17 cellular contexts compared by ENCODE assay signal in genomic region chr5:74098456-74098855, GRCh38.
DNase-seq lines count a peak whose midpoint lies in the region; ATAC-seq and TF ChIP-seq lines count a peak whose summit lies in the region.
"Had no signal": no experiment of that assay in that cellular context is flagged by ENCODE, and none has a peak within 500 bp of the region (broad histone marks: within the 10 kb centered on the region; RNA-seq: fewer than 3 reads in every experiment).

No MANE protein-coding gene starts in this region.

- peaks cover 9% of the 10 kb centered on the region for H3F3A ChIP-seq in Loucy (ENCODE audit: low read depth)

- H3K27me3 ChIP-seq in Loucy (ENCODE audit: insufficient read depth, low read length, poor library complexity, severe bottlenecking), result no peaks in the 10 kb centered on the region
- H3K27me3 ChIP-seq: BLaER1 had no signal

- peak overlapping the region; percentile 37 for H3K9ac ChIP-seq in Loucy (ENCODE audit: low read depth, low read length, poor library complexity, severe bottlenecking)
- H3K9ac ChIP-seq: BLaER1 had no signal

- no peaks in the 10 kb centered on the region for H3K27me3 Mint-ChIP-seq in nephron (ENCODE audit: low read depth)
- H3K27me3 Mint-ChIP-seq: CD4-positive, CD25-positive, alpha-beta regulatory T cell had no signal

- no peak overlapping the region for H3K27ac ChIP-seq in coronary artery
- H3K27ac ChIP-seq: BLaER1, C4-2B had no signal

- peaks cover 27% of the 10 kb centered on the region for H3K4me1 Mint-ChIP-seq in nephron
- H3K4me1 Mint-ChIP-seq: B cell; CD4-positive, CD25-positive, alpha-beta regulatory T cell had no signal

- H3K4me3 ChIP-seq in Loucy (ENCODE audit: low read length, poor library complexity, severe bottlenecking), result peak overlapping the region; percentile 33
- no peak overlapping the region for H3K4me3 ChIP-seq in coronary artery
- H3K4me3 ChIP-seq: BLaER1, HAP-1 had no signal

- TF ChIP-seq CTCF in Loucy (conservative IDR thresholded peaks at IDR 0.05; ENCODE audit: low read length) (no peak), nephron (IDR thresholded peaks at IDR 0.05; ENCODE audit: unreplicated experiment in 3 of 3) (no peak), coronary artery (IDR thresholded peaks at IDR 0.05) (no peak)

- H3K4me3 Mint-ChIP-seq in nephron, result no peak overlapping the region
- H3K4me3 Mint-ChIP-seq: B cell; CD4-positive, CD25-positive, alpha-beta regulatory T cell; CD8-positive, alpha-beta T cell; HFFc6 had no signal

- ATAC-seq in stimulated activated naive CD8-positive, alpha-beta T cell treated with anti-CD3 and anti-CD28 coated beads, Interleukin-15, Interleukin-2, amounts not matched to agents 100 U/mL and 50 U/mL, for 24 hours, result no peak
- ATAC-seq: CD8-positive, alpha-beta T cell had no signal

- no peaks in the 10 kb centered on the region for H3K36me3 ChIP-seq in Loucy (ENCODE audit: insufficient read depth, low read length)
- H3K36me3 ChIP-seq: BLaER1, HAP-1 had no signal

- no peaks in the 10 kb centered on the region for H3K79me2 ChIP-seq in Loucy (ENCODE audit: insufficient read depth, low read length)

- H2AFZ ChIP-seq in Loucy (ENCODE audit: low read length), result peak overlapping the region; percentile 26

- DNase-seq in dermis blood vessel endothelial cell (peak; percentile 49), coronary artery (ENCODE audit: low spot score) (no peak), HT-29 (ENCODE audit: low spot score) (no peak)
- no peak for DNase-seq in stimulated activated naive CD8-positive, alpha-beta T cell treated with anti-CD3 and anti-CD28 coated beads, Interleukin-15, Interleukin-2, amounts not matched to agents 100 U/mL and 50 U/mL, for 24 hours
- DNase-seq: Caco-2; CD4-positive, CD25-positive, alpha-beta regulatory T cell; CD8-positive, alpha-beta T cell; DMS153; DND-41; GOT3; HFFc6 had no signal

- peaks cover 70% of the 10 kb centered on the region for H3K4me1 ChIP-seq in Loucy (ENCODE audit: insufficient read depth, low read length, poor library complexity, severe bottlenecking)
- H3K4me1 ChIP-seq: HAP-1 had no signal

- peak overlapping the region; percentile 62 to 94 (median 85) for H3K27ac Mint-ChIP-seq in nephron
- H3K27ac Mint-ChIP-seq: B cell; CD4-positive, CD25-positive, alpha-beta regulatory T cell; CD8-positive, alpha-beta T cell; HFFc6 had no signal

- no peaks in the 10 kb centered on the region for H4K20me1 ChIP-seq in Loucy (ENCODE audit: insufficient read depth, low read length, poor library complexity, severe bottlenecking)
- H4K20me1 ChIP-seq: BLaER1 had no signal

- peaks cover 1% of the 10 kb centered on the region for H3K9me3 Mint-ChIP-seq in nephron

- no peaks in the 10 kb centered on the region for H3K36me3 Mint-ChIP-seq in nephron (ENCODE audit: low read depth)
- H3K36me3 Mint-ChIP-seq: CD4-positive, CD25-positive, alpha-beta regulatory T cell; CD8-positive, alpha-beta T cell had no signal

- H3K9me3 ChIP-seq in Loucy (ENCODE audit: insufficient read depth, low read depth, low read length), result 0 out of 2 replicates have a peak, but pooled peaks cover 4% of the 10 kb centered on the region
- H3K9me3 ChIP-seq: BLaER1 had no signal

- peak overlapping the region; percentile 56 for H3K4me2 ChIP-seq in Loucy (ENCODE audit: low read depth, low read length, poor library complexity, severe bottlenecking)
- H3K4me2 ChIP-seq: BLaER1 had no signal

- H3K9me2 ChIP-seq in Loucy (replicated peaks; ENCODE audit: low read depth, low read length), result no peaks in the 10 kb centered on the region
